In the genomic region with DNA sequence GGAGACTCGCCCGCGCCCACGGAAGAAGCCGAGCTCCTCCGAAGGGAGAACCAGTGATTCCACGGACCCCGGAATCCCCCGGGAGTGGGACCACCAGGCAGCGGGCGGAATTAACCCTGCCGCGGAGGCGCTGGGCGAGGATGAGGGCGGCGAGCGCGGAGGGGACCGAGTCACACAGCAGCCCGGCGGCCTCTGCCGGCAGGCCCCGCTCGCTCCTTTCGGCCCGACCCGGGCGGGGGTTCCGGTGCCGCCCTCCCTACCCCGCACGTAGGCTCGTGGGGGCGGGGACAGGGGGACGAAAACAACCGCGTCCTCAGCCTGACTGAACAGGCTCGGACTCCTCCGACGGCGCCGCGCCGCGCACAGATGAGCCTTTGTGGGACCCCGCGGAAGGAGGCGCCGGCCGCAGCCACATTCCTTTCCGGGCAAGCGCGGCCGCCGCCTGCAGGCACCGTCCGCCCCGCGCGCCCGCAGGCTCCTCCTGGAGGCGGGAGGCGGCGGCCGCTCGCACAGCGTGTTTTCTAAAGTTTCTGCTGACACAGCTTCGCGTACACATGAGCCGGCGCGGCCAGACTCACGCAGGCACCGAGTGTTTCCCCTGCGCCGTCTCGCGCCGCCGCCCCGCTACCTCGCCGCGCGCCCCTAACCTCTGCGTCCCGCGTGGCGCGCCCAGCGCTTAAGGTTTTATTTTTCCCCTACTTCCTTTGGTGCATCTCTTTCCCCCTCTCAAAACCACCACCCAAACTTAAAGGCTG, we compare ENCODE assay signal across 8 cellular contexts.
DNase-seq lines count a peak whose midpoint lies in the region; ATAC-seq and TF ChIP-seq lines count a peak whose summit lies in the region.

No MANE protein-coding gene starts in this region.

- WGBS in neuronal stem cell (ENCODE audit: extremely low coverage in 2 of 2, insufficient read length in 2 of 2, insufficient replicate concordance in 1 of 2), 2 donors = no CpG with 5 or more reads among the region's 92 CpGs

- peaks cover under 1% of the 10 kb centered on the region for H3K79me1 ChIP-seq in neuronal stem cell (ENCODE audit: low read depth, low read length)

- H3K9me2 ChIP-seq in GM23338 (ENCODE audit: insufficient read depth) (no peaks in the 10 kb centered on the region), Karpas-422 (replicated peaks; ENCODE audit: insufficient read depth, low read length) (no peaks in the 10 kb centered on the region)

- peaks cover 46% of the 10 kb centered on the region for H3K4me1 Mint-ChIP-seq in GM23338

- peak overlapping the region; percentile 77 for H4K91ac ChIP-seq in neuronal stem cell (ENCODE audit: low read depth, low read length, poor library complexity)

- no peaks in the 10 kb centered on the region for H3K9me3 Mint-ChIP-seq in GM23338

- TF ChIP-seq CTCF in GM23338 (conservative IDR thresholded peaks at IDR 0.05; ENCODE audit: low read depth in 2 of 2) = peak; percentile 10 to 37; a peak in 1 of 4 replicates
- TF ChIP-seq CTCF in foreskin keratinocyte (conservative IDR thresholded peaks at IDR 0.05) = peak; percentile 56

- peaks cover 75% of the 10 kb centered on the region for H3K79me2 ChIP-seq in GM23338 (replicated peaks; ENCODE audit: insufficient read depth)
- H3K79me2 ChIP-seq in Karpas-422 (ENCODE audit: low read length) = peaks cover 82% of the 10 kb centered on the region

- H3K27me3 Mint-ChIP-seq in GM23338 (ENCODE audit: insufficient read depth, low read depth, poor library complexity) = peaks cover 5% of the 10 kb centered on the region

- no peaks in the 10 kb centered on the region for H3F3A ChIP-seq in GM23338 (replicated peaks; ENCODE audit: low read depth)

- peak overlapping the region; percentile 88 for H3K4me3 ChIP-seq in GM23338
- H3K4me3 ChIP-seq in Karpas-422 (ENCODE audit: low read length) = peak overlapping the region; percentile 87
- H3K4me3 ChIP-seq in neuronal stem cell (ENCODE audit: low read length in 2 of 2) = peak overlapping the region; percentile 69 to 91
- H3K4me3 ChIP-seq in subcutaneous abdominal adipose tissue (ENCODE audit: low read depth in 1 of 5, low read length in 5 of 5) = peak overlapping the region; percentile 70 to 86 (median 81)

- H2AK5ac ChIP-seq in neuronal stem cell (ENCODE audit: low read depth, low read length) = peak overlapping the region; percentile 70

- H3K4ac ChIP-seq in neuronal stem cell (ENCODE audit: low read length) = peak overlapping the region; percentile 23

- peak overlapping the region; percentile 99 for H3K23ac ChIP-seq in neuronal stem cell (ENCODE audit: low read depth, low read length, poor library complexity)

- H3K27ac Mint-ChIP-seq in GM23338 = peak overlapping the region; percentile 100

- peak overlapping the region; percentile 41 for H2BK15ac ChIP-seq in neuronal stem cell (ENCODE audit: low read length)

- peaks cover 40% of the 10 kb centered on the region for H3K4me1 ChIP-seq in GM23338 (ENCODE audit: insufficient read depth)
- peaks cover 62% of the 10 kb centered on the region for H3K4me1 ChIP-seq in Karpas-422 (ENCODE audit: low read length)
- peaks cover 8% of the 10 kb centered on the region for H3K4me1 ChIP-seq in foreskin keratinocyte
- peaks cover 8 to 21% of the 10 kb centered on the region in 2 donors for H3K4me1 ChIP-seq in neuronal stem cell (ENCODE audit: control insufficient read depth in 2 of 2, insufficient read depth in 1 of 2, low read depth in 1 of 2, low read length in 2 of 2)
- peaks cover 0 to 23% (median 18%) of the 10 kb centered on the region in 5 donors for H3K4me1 ChIP-seq in subcutaneous abdominal adipose tissue (ENCODE audit: control insufficient read depth in 5 of 5, insufficient read depth in 5 of 5, low read length in 5 of 5)

- H3K9me3 ChIP-seq in Karpas-422 (ENCODE audit: low read length) (no peaks in the 10 kb centered on the region), neuronal stem cell (replicated peaks in 1 of 2; ENCODE audit: control insufficient read depth in 2 of 2, insufficient read depth in 1 of 2, low read depth in 1 of 2, low read length in 2 of 2) (peaks cover 0 to 4% of the 10 kb centered on the region in 2 donors), subcutaneous abdominal adipose tissue (ENCODE audit: control insufficient read depth in 5 of 5, low read length in 5 of 5) (peaks cover 0 to 4% (median 0%) of the 10 kb centered on the region in 5 donors)

- no peaks in the 10 kb centered on the region for H3K36me3 Mint-ChIP-seq in GM23338 (ENCODE audit: low read depth)

- ATAC-seq in GM23338 (peak; percentile 87), foreskin keratinocyte (peak; percentile 80)

- H3K27me3 ChIP-seq in GM23338 (ENCODE audit: insufficient read depth) (no peaks in the 10 kb centered on the region), Karpas-422 (ENCODE audit: low read length) (no peaks in the 10 kb centered on the region), foreskin keratinocyte (no peaks in the 10 kb centered on the region), neuronal stem cell (ENCODE audit: control insufficient read depth in 3 of 3, insufficient read depth in 3 of 3, low read depth in 1 of 3, low read length in 3 of 3) (no peaks in the 10 kb centered on the region), subcutaneous abdominal adipose tissue (ENCODE audit: control insufficient read depth in 5 of 5, insufficient read depth in 4 of 5, low read length in 5 of 5) (no peaks in the 10 kb centered on the region)

- no peak overlapping the region for H2BK12ac ChIP-seq in neuronal stem cell (ENCODE audit: low read length)

- H3K4me3 Mint-ChIP-seq in GM23338 = peak overlapping the region; percentile 94

- H2AFZ ChIP-seq in GM23338 (no peak overlapping the region), Karpas-422 (ENCODE audit: low read length) (peak overlapping the region; percentile 38; the same call in 1 of the 2 replicates), neuronal stem cell (ENCODE audit: low read length) (peak overlapping the region; percentile 92)

- peak overlapping the region; percentile 28 for H2BK120ac ChIP-seq in neuronal stem cell (ENCODE audit: low read depth, low read length)

- H3K36me3 ChIP-seq in GM23338 (ENCODE audit: insufficient read depth) = no peaks in the 10 kb centered on the region
- no peaks in the 10 kb centered on the region for H3K36me3 ChIP-seq in Karpas-422 (ENCODE audit: insufficient read depth, low read length)
- H3K36me3 ChIP-seq in neuronal stem cell (replicated peaks in 1 of 2; ENCODE audit: control insufficient read depth in 2 of 2, insufficient read depth in 2 of 2, low read length in 2 of 2) = no peaks in the 10 kb centered on the region
- H3K36me3 ChIP-seq in subcutaneous abdominal adipose tissue (ENCODE audit: control insufficient read depth in 5 of 5, insufficient read depth in 5 of 5, low read length in 5 of 5) = no peaks in the 10 kb centered on the region

- peak overlapping the region; percentile 53 for H4K8ac ChIP-seq in neuronal stem cell (ENCODE audit: low read depth, low read length)

- H4K20me1 ChIP-seq in GM23338 (replicated peaks; ENCODE audit: insufficient read depth) (no peaks in the 10 kb centered on the region), Karpas-422 (ENCODE audit: insufficient read depth, low read depth, low read length) (0 out of 2 replicates have a peak, but pooled peaks cover under 1% of the 10 kb centered on the region)

- peak overlapping the region; percentile 97 for H2BK5ac ChIP-seq in neuronal stem cell (ENCODE audit: low read length)

- H3K27ac ChIP-seq in GM23338 (ENCODE audit: low read depth) = peak overlapping the region; percentile 99
- peak overlapping the region; percentile 98 for H3K27ac ChIP-seq in Karpas-422 (ENCODE audit: low read length)
- H3K27ac ChIP-seq in foreskin keratinocyte = peak overlapping the region; percentile 96
- peak overlapping the region; percentile 97 for H3K27ac ChIP-seq in neuronal stem cell (replicated peaks; ENCODE audit: low read length)
- H3K27ac ChIP-seq in subcutaneous abdominal adipose tissue (ENCODE audit: low read depth, low read length) = peak overlapping the region; percentile 96

- peak overlapping the region; percentile 99 for H3K18ac ChIP-seq in neuronal stem cell (ENCODE audit: low read length)

- H3K14ac ChIP-seq in neuronal stem cell (ENCODE audit: low read length) = no peak overlapping the region

- H3K4me2 ChIP-seq in GM23338 (peak overlapping the region; percentile 93), Karpas-422 (ENCODE audit: low read depth, low read length, poor library complexity, severe bottlenecking) (peak overlapping the region; percentile 96), neuronal stem cell (ENCODE audit: insufficient read depth, low read length, poor library complexity, severe bottlenecking) (peak overlapping the region; percentile 87)

- DNase-seq in GF-D8 (lab: John Stamatoyannopoulos, UW) (peak; percentile 72), GM23338 (ENCODE audit: low spot score) (peak; percentile 93), Karpas-422 (peak; percentile 96), SHP77 (lab: John Stamatoyannopoulos, UW) (peak; percentile 75 to 91), foreskin keratinocyte (peak; percentile 71 to 85), neuronal stem cell (ENCODE audit: low spot score) (peak; percentile 88)
- DNase-seq in activated gamma-delta T cell treated with anti-CD3 and anti-CD28 coated beads, Interleukin-2, amount 50 U/mL, for 16 hours (ENCODE audit: low read depth) = peak; percentile 79

- peak overlapping the region; percentile 95 for H3K9ac ChIP-seq in Karpas-422 (ENCODE audit: low read length)
- peak overlapping the region; percentile 97 for H3K9ac ChIP-seq in neuronal stem cell (ENCODE audit: low read depth, low read length, poor library complexity)
- peak overlapping the region; percentile 19 to 97 (median 95) for H3K9ac ChIP-seq in subcutaneous abdominal adipose tissue (ENCODE audit: low read length in 5 of 5)

TF ChIP-seq in GM23338, 12 proteins besides CTCF, POLR2A, EP300 and RAD21 (continues in another document):
- TF ChIP-seq ZNF331 (CRISPR knock-in tag; IDR thresholded peaks at IDR 0.05; ENCODE audit: low read depth) = no peak
- TF ChIP-seq CREB1 (CRISPR knock-in tag; IDR thresholded peaks at IDR 0.05; ENCODE audit: low read depth) = peak; percentile 71

Comparison
In these comparisons a context has a peak if more than half of its experiments do, and no peak if none do; other contexts are left out.
1. Peak in every context shown above with its lines: DNase-seq, ATAC-seq, H3K4me3 ChIP-seq and H3K27ac ChIP-seq.